8 cellular contexts compared by ENCODE assay signal in the genomic region with DNA sequence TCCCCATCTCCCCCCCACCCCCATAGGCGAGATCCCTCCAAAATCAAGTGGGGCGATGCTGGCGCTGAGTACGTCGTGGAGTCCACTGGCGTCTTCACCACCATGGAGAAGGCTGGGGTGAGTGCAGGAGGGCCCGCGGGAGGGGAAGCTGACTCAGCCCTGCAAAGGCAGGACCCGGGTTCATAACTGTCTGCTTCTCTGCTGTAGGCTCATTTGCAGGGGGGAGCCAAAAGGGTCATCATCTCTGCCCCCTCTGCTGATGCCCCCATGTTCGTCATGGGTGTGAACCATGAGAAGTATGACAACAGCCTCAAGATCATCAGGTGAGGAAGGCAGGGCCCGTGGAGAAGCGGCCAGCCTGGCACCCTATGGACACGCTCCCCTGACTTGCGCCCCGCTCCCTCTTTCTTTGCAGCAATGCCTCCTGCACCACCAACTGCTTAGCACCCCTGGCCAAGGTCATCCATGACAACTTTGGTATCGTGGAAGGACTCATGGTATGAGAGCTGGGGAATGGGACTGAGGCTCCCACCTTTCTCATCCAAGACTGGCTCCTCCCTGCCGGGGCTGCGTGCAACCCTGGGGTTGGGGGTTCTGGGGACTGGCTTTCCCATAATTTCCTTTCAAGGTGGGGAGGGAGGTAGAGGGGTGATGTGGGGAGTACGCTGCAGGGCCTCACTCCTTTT. TPM values are rescaled to one million over a fixed set of nuclear protein-coding genes. Genes with fewer than 3 reads are reported as not detected.
DNase-seq lines count a peak whose midpoint lies in the region; ATAC-seq and TF ChIP-seq lines count a peak whose summit lies in the region.

No MANE protein-coding gene starts in this region.

- peak; percentile 46 for TF ChIP-seq POLR2A in GM19193 (IDR thresholded peaks at IDR 0.05; ENCODE audit: extremely low read depth, insufficient read depth, insufficient read length)

- H3K36me3 ChIP-seq in SU-DHL-6 (ENCODE audit: low read length): peaks cover 28% of the 10 kb centered on the region
- H3K36me3 ChIP-seq in esophagus (ENCODE audit: control insufficient read depth in 2 of 2, insufficient read depth in 2 of 2, low read length in 1 of 2): peaks cover 8 to 30% of the 10 kb centered on the region in 2 donors
- H3K36me3 ChIP-seq in skeletal muscle tissue (ENCODE audit: control insufficient read depth in 3 of 3, insufficient read depth in 3 of 3, low read length in 3 of 3): peaks cover 31 to 47% (median 44%) of the 10 kb centered on the region in 3 donors

- H4K20me1 ChIP-seq in SU-DHL-6 (ENCODE audit: low read depth, low read length): peaks cover 9% of the 10 kb centered on the region

- H3K9ac ChIP-seq in SU-DHL-6 (ENCODE audit: low read length): peak overlapping the region; percentile 98
- H3K9ac ChIP-seq in skeletal muscle tissue (ENCODE audit: low read depth in 1 of 3, low read length in 3 of 3): peak overlapping the region; percentile 94 to 99 (median 98)

- H3K4me3 ChIP-seq in SU-DHL-6 (ENCODE audit: insufficient read depth, low read length, poor library complexity, severe bottlenecking) (no peak overlapping the region), esophagus (ENCODE audit: low read depth in 1 of 2, low read length in 2 of 2) (no peak overlapping the region), skeletal muscle tissue (ENCODE audit: low read length in 3 of 3) (peak overlapping the region; percentile 81 to 96 (median 96))

- 49 to 66% methylated on average over 19 of the region's 19 CpGs for WGBS in esophagus, 2 donors

- no peak for ATAC-seq in GM21717 (IDR thresholded peaks at IDR 0.05; ENCODE audit: unreplicated experiment)

- no peaks in the 10 kb centered on the region for H3K9me3 ChIP-seq in SU-DHL-6 (ENCODE audit: insufficient read depth, low read length)
- H3K9me3 ChIP-seq in esophagus (ENCODE audit: control insufficient read depth in 2 of 2, insufficient read depth in 1 of 2, low read depth in 1 of 2, low read length in 1 of 2): no peaks in the 10 kb centered on the region
- H3K9me3 ChIP-seq in skeletal muscle tissue (ENCODE audit: control insufficient read depth in 3 of 3, low read length in 3 of 3): no peaks in the 10 kb centered on the region

- no peaks in the 10 kb centered on the region for H3K9me2 ChIP-seq in SU-DHL-6 (replicated peaks; ENCODE audit: insufficient read depth, low read length)

- H3K27me3 ChIP-seq in SU-DHL-6 (ENCODE audit: low read length): no peaks in the 10 kb centered on the region
- H3K27me3 ChIP-seq in esophagus (ENCODE audit: control insufficient read depth in 1 of 2, insufficient read depth in 2 of 2, low read length in 2 of 2): no peaks in the 10 kb centered on the region
- H3K27me3 ChIP-seq in skeletal muscle tissue (ENCODE audit: control insufficient read depth in 3 of 3, insufficient read depth in 3 of 3, low read length in 3 of 3): no peaks in the 10 kb centered on the region

- H3F3A ChIP-seq in SU-DHL-6 (ENCODE audit: insufficient read depth): peaks cover 73% of the 10 kb centered on the region

- no peak for TF ChIP-seq CTCF in SU-DHL-6 (IDR thresholded peaks at IDR 0.05; ENCODE audit: insufficient read depth, low read length, poor library complexity, severe bottlenecking)

- peak overlapping the region; percentile 78 for H3K4me2 ChIP-seq in SU-DHL-6 (ENCODE audit: low read depth, low read length, poor library complexity, severe bottlenecking)

- H3K79me2 ChIP-seq in SU-DHL-6 (ENCODE audit: insufficient read depth, low read length): peaks cover 31% of the 10 kb centered on the region

- H2AFZ ChIP-seq in SU-DHL-6 (ENCODE audit: low read depth, low read length, severe bottlenecking): no peak overlapping the region

- H3K4me1 ChIP-seq in esophagus (ENCODE audit: control insufficient read depth in 2 of 2, insufficient read depth in 2 of 2, low read length in 1 of 2): peaks cover 5 to 37% of the 10 kb centered on the region in 2 donors
- H3K4me1 ChIP-seq in skeletal muscle tissue (ENCODE audit: control insufficient read depth in 3 of 3, insufficient read depth in 3 of 3, low read length in 3 of 3): peaks cover 79 to 93% (median 84%) of the 10 kb centered on the region in 3 donors

- DNase-seq in NK-92 (lab: John Stamatoyannopoulos, UW; ENCODE audit: unreplicated experiment) (no peak), RPMI8226 (no peak), SK-N-DZ (ENCODE audit: low spot score) (no peak)

- H3K27ac ChIP-seq in SU-DHL-6 (ENCODE audit: low read depth, low read length) (peak overlapping the region; percentile 93), esophagus (ENCODE audit: low read depth in 2 of 2, low read length in 1 of 2) (peak overlapping the region; percentile 42 to 99), skeletal muscle tissue (ENCODE audit: low read depth, low read length) (peak overlapping the region; percentile 97)

RNA-seq across cellular contexts. Expression of a gene that starts 2.7 kb away (rescaled TPM):
- polyA plus RNA-seq in esophagus: 1,000 to 10,000 TPM; 2,765 to 3,567 TPM
- total RNA-seq in skeletal muscle tissue: 5,507 TPM
- 4,691 and 5,509 TPM in 2 replicates for polyA plus RNA-seq in SK-N-DZ (2014; cell fraction: cytosol; rRNA removed)
- 2,355 and 2,713 TPM in 2 replicates for polyA plus RNA-seq in SK-N-DZ (2014; cell fraction: nucleus; rRNA removed)

RNA-seq across cellular contexts. Expression of a gene that starts 18.8 kb away (rescaled TPM):
- polyA plus RNA-seq in esophagus: 1 to 10 TPM; 5.7 TPM
- total RNA-seq in skeletal muscle tissue: 8.9 TPM
- 21.3 and 26.0 TPM in 2 replicates for polyA plus RNA-seq in SK-N-DZ (2014; cell fraction: cytosol; rRNA removed)
- 84.3 and 84.6 TPM in 2 replicates for polyA plus RNA-seq in SK-N-DZ (2014; cell fraction: nucleus; rRNA removed)

RNA-seq across cellular contexts. Expression of a gene that starts 31.1 kb away (rescaled TPM):
- 10 to 100 TPM; 26.3 to 41.6 TPM for polyA plus RNA-seq in esophagus
- total RNA-seq in skeletal muscle tissue: 6.3 TPM
- polyA plus RNA-seq in SK-N-DZ (2014; cell fraction: cytosol; rRNA removed): 98.4 and 102 TPM in 2 replicates
- 461 and 536 TPM in 2 replicates for polyA plus RNA-seq in SK-N-DZ (2014; cell fraction: nucleus; rRNA removed)

RNA-seq across cellular contexts. Expression of a gene that starts 43.1 kb away (rescaled TPM):
- polyA plus RNA-seq in esophagus: 10 to 100 TPM; 10.2 to 13.7 TPM
- 23.0 TPM for total RNA-seq in skeletal muscle tissue
- 91.5 and 151 TPM in 2 replicates for polyA plus RNA-seq in SK-N-DZ (2014; cell fraction: cytosol; rRNA removed)
- 64.8 and 103 TPM in 2 replicates for polyA plus RNA-seq in SK-N-DZ (2014; cell fraction: nucleus; rRNA removed)

RNA-seq across cellular contexts. Expression of a gene that starts 44.0 kb away (rescaled TPM):
- 100 to 1,000 TPM in 1 of 2 donors, 10 to 100 TPM in 1; 60.7 to 124 TPM for polyA plus RNA-seq in esophagus
- 141 TPM for total RNA-seq in skeletal muscle tissue
- 305 and 306 TPM in 2 replicates for polyA plus RNA-seq in SK-N-DZ (2014; cell fraction: cytosol; rRNA removed)
- polyA plus RNA-seq in SK-N-DZ (2014; cell fraction: nucleus; rRNA removed): 213 and 223 TPM in 2 replicates

Comparison
In these comparisons a context has a peak if more than half of its experiments do, and no peak if none do; other contexts are left out.
1. H3K4me3 ChIP-seq: peak in skeletal muscle tissue (3 of 3); none in SU-DHL-6 (single experiment) and esophagus (0 of 2).
2. Peak in every context shown above with its lines, with median percentiles within 50 percentile points of each other: H3K27ac ChIP-seq.